Comparison of ENCODE assay signal across 26 cellular contexts in genomic region chr20:35409542-35409941, GRCh38. TPM values are rescaled to one million over a fixed set of nuclear protein-coding genes. Genes with fewer than 3 reads are reported as not detected.
"Had no signal": no experiment of that assay in that cellular context is flagged by ENCODE, and none has a peak within 500 bp of the region (broad histone marks: within the 10 kb centered on the region; RNA-seq: fewer than 3 reads in every experiment).

No MANE protein-coding gene starts in this region.

- H3K4me2 ChIP-seq: hepatocyte had no signal

- H3K27me3 ChIP-seq: dorsolateral prefrontal cortex, esophagus muscularis mucosa, foreskin keratinocyte, gastroesophageal sphincter, heart left ventricle, hepatocyte, left lung had no signal

- H2AFZ ChIP-seq: hepatocyte had no signal

- ATAC-seq: foreskin keratinocyte; gastroesophageal sphincter; heart left ventricle; left colon; left lung; left ventricle myocardium superior; lower lobe of right lung; mucosa of descending colon; naive thymus-derived CD8-positive, alpha-beta T cell had no signal

- FAIRE-seq: endothelial cell of umbilical vein, frontal cortex, kidney had no signal

- H3K4me3 ChIP-seq: coronary artery, dorsolateral prefrontal cortex, esophagus muscularis mucosa, gastroesophageal sphincter, heart left ventricle, hepatocyte, left lung, lower lobe of right lung, mucosa of descending colon had no signal

- H3K9me3 ChIP-seq: esophagus muscularis mucosa, mucosa of descending colon had no signal

- H3K27ac ChIP-seq: coronary artery, dorsolateral prefrontal cortex, esophagus muscularis mucosa, foreskin keratinocyte, gastroesophageal sphincter, heart left ventricle, hepatocyte, left lung, lower lobe of right lung had no signal

- DNase-seq: dermis blood vessel endothelial cell; dorsolateral prefrontal cortex; effector CD4-positive, alpha-beta T cell; effector memory CD4-positive, alpha-beta T cell; foreskin keratinocyte; heart left ventricle; hypothalamus; immature natural killer cell; islet precursor cell; kidney; kidney glomerular epithelial cell; left colon; left lung; left ventricle myocardium superior; lower lobe of right lung; mesenchymal stem cell; mucosa of descending colon; naive B cell; naive thymus-derived CD8-positive, alpha-beta T cell had no signal

RNA-seq across cellular contexts. Expression of gene GDF5, which starts 28.5 kb away (rescaled TPM):
- total RNA-seq: lung microvascular endothelial cell; naive thymus-derived CD8-positive, alpha-beta T cell had no signal
- polyA plus RNA-seq: immature natural killer cell; naive thymus-derived CD8-positive, alpha-beta T cell had no signal
